Comparison of ENCODE assay signal across 8 cellular contexts in the genomic region with DNA sequence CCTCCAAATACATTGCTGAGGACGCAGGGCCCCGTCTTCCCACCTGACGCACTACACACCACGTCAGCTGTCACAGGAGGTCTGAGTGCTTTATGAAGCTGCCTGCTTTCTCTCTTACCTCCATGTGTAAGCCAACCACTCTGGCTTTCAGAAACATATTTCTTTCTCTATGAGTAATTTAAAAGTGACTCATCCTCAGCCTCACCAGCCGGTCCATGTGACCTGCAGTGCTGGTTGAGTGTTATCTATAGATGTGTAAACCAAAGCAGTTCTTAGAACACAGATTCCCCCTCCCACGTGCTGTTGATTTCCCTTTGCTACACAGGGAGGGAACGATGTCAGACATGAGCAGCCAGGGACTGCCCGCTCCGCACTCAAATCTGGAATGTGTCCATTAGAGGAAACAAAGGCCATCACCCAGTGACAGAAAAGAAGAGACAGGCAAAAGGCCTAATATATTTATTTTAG.
DNase-seq lines count a peak whose midpoint lies in the region; ATAC-seq and TF ChIP-seq lines count a peak whose summit lies in the region.

No MANE protein-coding gene starts in this region.

- intact Hi-C loops in sciatic nerve (cut with DNase I) (no loop called here), aorta (cut with DNase I) (no loop called here)

- DNase-seq in foreskin keratinocyte (peak; percentile 85 to 93), sciatic nerve (ENCODE audit: low spot score) (no peak), aorta (peak; percentile 83 to 88), WERI-Rb-1 (no peak)

- H3K9me3 Mint-ChIP-seq in activated T-helper 17 cell treated with anti-CD3 and anti-CD28 coated beads, Interleukin-2, amount 50 U/mL, for 72 hours: peaks cover 10% of the 10 kb centered on the region

- peak overlapping the region; percentile 87 for H3K4me2 ChIP-seq in OCI-LY3 (ENCODE audit: low read length)

- H3K36me3 ChIP-seq in OCI-LY3 (replicated peaks; ENCODE audit: low read depth, low read length) (peaks cover 30% of the 10 kb centered on the region), aorta (ENCODE audit: control insufficient read depth in 1 of 2, insufficient read depth in 2 of 2, low read length in 1 of 2) (no peaks in the 10 kb centered on the region), WERI-Rb-1 (no peaks in the 10 kb centered on the region; the same call in 1 of the 2 replicates)

- no peak overlapping the region for H2AFZ ChIP-seq in OCI-LY3 (ENCODE audit: low read depth, low read length)

- H3K4me1 ChIP-seq in OCI-LY3 (ENCODE audit: low read length) (peaks cover 76% of the 10 kb centered on the region), foreskin keratinocyte (peaks cover 6% of the 10 kb centered on the region), aorta (ENCODE audit: control insufficient read depth in 1 of 2, insufficient read depth in 2 of 2, low read length in 2 of 2) (peaks cover 3 to 11% of the 10 kb centered on the region in 2 donors)

- 29% methylated on average over 9 of the region's 9 CpGs for WGBS in aorta, 2 donors

- TF ChIP-seq CTCF in OCI-LY3 (IDR thresholded peaks at IDR 0.05; ENCODE audit: low read depth, low read length): no peak
- TF ChIP-seq CTCF in foreskin keratinocyte (conservative IDR thresholded peaks at IDR 0.05): no peak
- TF ChIP-seq CTCF in WERI-Rb-1 (IDR thresholded peaks at IDR 0.05; ENCODE audit: low read depth, low read length): no peak

- H4K20me1 ChIP-seq in OCI-LY3 (ENCODE audit: insufficient read depth, low read length): peaks cover 36% of the 10 kb centered on the region

- H3K4me3 ChIP-seq in OCI-LY3 (ENCODE audit: low read length): peak overlapping the region; percentile 63
- no peak overlapping the region for H3K4me3 ChIP-seq in aorta (ENCODE audit: low read length in 2 of 2)
- H3K4me3 ChIP-seq in WERI-Rb-1 (ENCODE audit: low read depth, low read length): no peak overlapping the region

- H3K27ac Mint-ChIP-seq in activated T-helper 17 cell treated with anti-CD3 and anti-CD28 coated beads, Interleukin-2, amount 50 U/mL, for 72 hours: peak overlapping the region; percentile 98

- peak overlapping the region; percentile 74 for H3K9ac ChIP-seq in OCI-LY3 (ENCODE audit: low read length)

- peaks cover 91% of the 10 kb centered on the region for H3K79me2 ChIP-seq in OCI-LY3 (ENCODE audit: low read length)

- peak overlapping the region; percentile 75 for H3K4me3 Mint-ChIP-seq in activated T-helper 17 cell treated with anti-CD3 and anti-CD28 coated beads, Interleukin-2, amount 50 U/mL, for 72 hours

- H3K27me3 ChIP-seq in OCI-LY3 (ENCODE audit: low read depth, low read length) (no peaks in the 10 kb centered on the region), foreskin keratinocyte (no peaks in the 10 kb centered on the region), aorta (ENCODE audit: control insufficient read depth in 1 of 2, insufficient read depth in 2 of 2, low read length in 1 of 2) (no peaks in the 10 kb centered on the region), WERI-Rb-1 (ENCODE audit: insufficient read depth, low read depth, severe bottlenecking) (no peaks in the 10 kb centered on the region)

- peaks cover 95% of the 10 kb centered on the region for H3K36me3 Mint-ChIP-seq in activated T-helper 17 cell treated with anti-CD3 and anti-CD28 coated beads, Interleukin-2, amount 50 U/mL, for 72 hours (ENCODE audit: low read depth)

- H3K27ac ChIP-seq in OCI-LY3 (ENCODE audit: low read length): peak overlapping the region; percentile 90
- peak overlapping the region; percentile 60 for H3K27ac ChIP-seq in foreskin keratinocyte
- peak overlapping the region; percentile 74 to 88 for H3K27ac ChIP-seq in aorta (ENCODE audit: low read depth in 1 of 2, low read length in 2 of 2)
- no peak overlapping the region for H3K27ac ChIP-seq in WERI-Rb-1

- peaks cover 68% of the 10 kb centered on the region for H3K4me1 Mint-ChIP-seq in activated T-helper 17 cell treated with anti-CD3 and anti-CD28 coated beads, Interleukin-2, amount 50 U/mL, for 72 hours

- H3K9me3 ChIP-seq in OCI-LY3 (ENCODE audit: insufficient read depth, low read length) (no peaks in the 10 kb centered on the region), aorta (ENCODE audit: control insufficient read depth, low read length) (no peaks in the 10 kb centered on the region), WERI-Rb-1 (ENCODE audit: severe bottlenecking) (no peaks in the 10 kb centered on the region)

- ATAC-seq in GM18511 (IDR thresholded peaks at IDR 0.05; ENCODE audit: unreplicated experiment) (peak; percentile 62), HG02885 (IDR thresholded peaks at IDR 0.05; ENCODE audit: poor library complexity, unreplicated experiment) (peak; percentile 67), foreskin keratinocyte (peak; percentile 97), sciatic nerve (peak; percentile 72), aorta (ENCODE audit: low FRiP score) (peak; percentile 63)
- ATAC-seq in activated T-helper 17 cell treated with anti-CD3 and anti-CD28 coated beads, Interleukin-2, amount 50 U/mL, for 72 hours (replicated peaks): peak; percentile 69

- no peaks in the 10 kb centered on the region for H3K27me3 Mint-ChIP-seq in activated T-helper 17 cell treated with anti-CD3 and anti-CD28 coated beads, Interleukin-2, amount 50 U/mL, for 72 hours

Comparison
In these comparisons a context has a peak if more than half of its experiments do, and no peak if none do; other contexts are left out.
1. DNase-seq: peak in foreskin keratinocyte (2 of 2) and aorta (2 of 2); none in sciatic nerve (single experiment) and WERI-Rb-1 (single experiment).
2. Peak in every context shown above with its lines, with median percentiles within 50 percentile points of each other: ATAC-seq.